ENCODE assay signal across 1 cellular context in genomic region chr7:133183042-133183441, GRCh38.
A peak's percentile ranks its signal among the peaks of the same experiment; 100 is the strongest.
TF ChIP-seq lines count a peak whose summit lies in the region.

No MANE protein-coding gene starts in this region.

TF ChIP-seq in HepG2, 621 proteins besides CTCF, POLR2A, EP300 and RAD21 (continued from another document):
- no peak for TF ChIP-seq ZBTB34 (CRISPR knock-in tag; IDR thresholded peaks at IDR 0.05)
- TF ChIP-seq DNMT1 (CRISPR knock-in tag; IDR thresholded peaks at IDR 0.05), result no peak
- TF ChIP-seq ZNF773 (CRISPR knock-in tag; IDR thresholded peaks at IDR 0.05; ENCODE audit: borderline replicate concordance), result no peak
- TF ChIP-seq ZNF10 (CRISPR knock-in tag; IDR thresholded peaks at IDR 0.05; ENCODE audit: borderline replicate concordance, low read depth), result no peak
- TF ChIP-seq, protein P1, sequence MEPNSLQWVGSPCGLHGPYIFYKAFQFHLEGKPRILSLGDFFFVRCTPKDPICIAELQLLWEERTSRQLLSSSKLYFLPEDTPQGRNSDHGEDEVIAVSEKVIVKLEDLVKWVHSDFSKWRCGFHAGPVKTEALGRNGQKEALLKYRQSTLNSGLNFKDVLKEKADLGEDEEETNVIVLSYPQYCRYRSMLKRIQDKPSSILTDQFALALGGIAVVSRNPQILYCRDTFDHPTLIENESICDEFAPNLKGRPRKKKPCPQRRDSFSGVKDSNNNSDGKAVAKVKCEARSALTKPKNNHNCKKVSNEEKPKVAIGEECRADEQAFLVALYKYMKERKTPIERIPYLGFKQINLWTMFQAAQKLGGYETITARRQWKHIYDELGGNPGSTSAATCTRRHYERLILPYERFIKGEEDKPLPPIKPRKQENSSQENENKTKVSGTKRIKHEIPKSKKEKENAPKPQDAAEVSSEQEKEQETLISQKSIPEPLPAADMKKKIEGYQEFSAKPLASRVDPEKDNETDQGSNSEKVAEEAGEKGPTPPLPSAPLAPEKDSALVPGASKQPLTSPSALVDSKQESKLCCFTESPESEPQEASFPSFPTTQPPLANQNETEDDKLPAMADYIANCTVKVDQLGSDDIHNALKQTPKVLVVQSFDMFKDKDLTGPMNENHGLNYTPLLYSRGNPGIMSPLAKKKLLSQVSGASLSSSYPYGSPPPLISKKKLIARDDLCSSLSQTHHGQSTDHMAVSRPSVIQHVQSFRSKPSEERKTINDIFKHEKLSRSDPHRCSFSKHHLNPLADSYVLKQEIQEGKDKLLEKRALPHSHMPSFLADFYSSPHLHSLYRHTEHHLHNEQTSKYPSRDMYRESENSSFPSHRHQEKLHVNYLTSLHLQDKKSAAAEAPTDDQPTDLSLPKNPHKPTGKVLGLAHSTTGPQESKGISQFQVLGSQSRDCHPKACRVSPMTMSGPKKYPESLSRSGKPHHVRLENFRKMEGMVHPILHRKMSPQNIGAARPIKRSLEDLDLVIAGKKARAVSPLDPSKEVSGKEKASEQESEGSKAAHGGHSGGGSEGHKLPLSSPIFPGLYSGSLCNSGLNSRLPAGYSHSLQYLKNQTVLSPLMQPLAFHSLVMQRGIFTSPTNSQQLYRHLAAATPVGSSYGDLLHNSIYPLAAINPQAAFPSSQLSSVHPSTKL (CRISPR knock-in tag; IDR thresholded peaks at IDR 0.05), result peak; percentile 26; the same call in 1 of the 2 replicates
- TF ChIP-seq SMYD3 (CRISPR knock-in tag; IDR thresholded peaks at IDR 0.05), result no peak
